Comparison of ENCODE assay signal across 8 cellular contexts in the genomic region with DNA sequence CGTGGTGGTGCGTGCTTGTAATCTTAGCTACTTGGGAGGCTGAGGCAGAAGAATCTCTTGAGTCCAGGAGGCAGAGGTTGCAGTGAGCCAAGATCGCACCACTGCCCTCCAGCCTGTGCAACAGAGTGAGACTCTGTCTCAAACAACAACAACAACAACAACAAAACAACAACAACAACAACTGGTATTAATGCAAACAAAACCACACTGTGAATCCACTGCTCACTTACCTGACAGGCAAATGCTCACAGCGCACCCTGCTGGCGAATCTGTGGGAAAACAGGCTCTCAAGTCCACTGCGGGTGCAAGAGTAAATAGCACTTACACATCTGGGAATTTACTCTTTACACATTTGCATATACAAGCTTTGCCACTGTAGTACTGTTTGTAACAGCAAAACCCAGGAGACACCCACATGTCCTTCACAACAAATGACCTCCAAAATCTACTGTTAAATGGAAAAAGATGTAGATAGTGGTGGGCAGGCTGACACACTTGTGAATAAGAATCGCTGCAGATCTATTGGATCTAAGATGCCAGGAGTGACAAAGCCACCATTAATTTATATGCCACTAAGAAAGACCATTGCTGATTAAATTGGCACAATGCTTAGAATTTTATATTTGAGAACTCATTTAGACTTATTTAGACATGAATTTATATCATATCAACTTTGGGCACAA. TPM values are rescaled to one million over a fixed set of nuclear protein-coding genes. Genes with fewer than 3 reads are reported as not detected.
A peak's percentile ranks its signal among the peaks of the same experiment; 100 is the strongest.
DNase-seq lines count a peak whose midpoint lies in the region; ATAC-seq and TF ChIP-seq lines count a peak whose summit lies in the region.

No MANE protein-coding gene starts in this region.

- H3K9me3 ChIP-seq in SJCRH30 (replicated peaks) (no peaks in the 10 kb centered on the region), testis (no peaks in the 10 kb centered on the region)

- H3K27me3 ChIP-seq in SJCRH30: no peaks in the 10 kb centered on the region
- H3K27me3 ChIP-seq in testis: no peaks in the 10 kb centered on the region

- H3K27ac ChIP-seq in SJCRH30 (no peak overlapping the region), testis (no peak overlapping the region)

- intact Hi-C loops in testis (cut with DNase I; ENCODE audit: low total_unique reads): loop anchor here (10.0 kb wide), 1 partner anchor 123 kb away; no protein-coding TSS in a partner anchor

- ATAC-seq in omental fat pad (ENCODE audit: low FRiP score) (peak; percentile 36), GM21360 (IDR thresholded peaks at IDR 0.05; ENCODE audit: unreplicated experiment) (no peak)

- 54 to 60% methylated on average over 7 of the region's 7 CpGs for WGBS in testis, 2 donors

- H3K36me3 ChIP-seq in SJCRH30 (peaks cover 11% of the 10 kb centered on the region), testis (ENCODE audit: low read depth, missing control alignments) (no peaks in the 10 kb centered on the region)

- no peak overlapping the region for H3K4me3 ChIP-seq in SJCRH30
- no peak overlapping the region for H3K4me3 ChIP-seq in foreskin fibroblast (ENCODE audit: low read depth in 1 of 2, low read length in 2 of 2)
- H3K4me3 ChIP-seq in testis: no peak overlapping the region

- TF ChIP-seq CTCF in foreskin fibroblast (IDR thresholded peaks at IDR 0.05; ENCODE audit: low read depth, low read length): peak; percentile 84
- TF ChIP-seq CTCF in omental fat pad (IDR thresholded peaks at IDR 0.05): peak in 1 of 3 donors; percentile 74
- TF ChIP-seq CTCF in testis (IDR thresholded peaks at IDR 0.05): peak; percentile 68 to 77 (median 73)

- DNase-seq in GF-D8 (lab: John Stamatoyannopoulos, UW): peak; percentile 33
- DNase-seq in LoVo (ENCODE audit: low spot score): peak; percentile 76
- peak; percentile 65 to 84 for DNase-seq in SJCRH30
- peak; percentile 70 for DNase-seq in activated T-helper 9 cell treated with anti-CD3 and anti-CD28 coated beads, Interleukin-2, amount 50 U/mL, for 16 hours (ENCODE audit: low read depth)
- peak; percentile 67 to 90 for DNase-seq in foreskin fibroblast
- DNase-seq in omental fat pad (ENCODE audit: low spot score): peak; percentile 40
- DNase-seq in testis: peak; percentile 76

- no peak for TF ChIP-seq POLR2A in testis (IDR thresholded peaks at IDR 0.05)

- H3K4me1 ChIP-seq in SJCRH30 (peaks cover 11% of the 10 kb centered on the region), testis (no peaks in the 10 kb centered on the region)

RNA-seq across cellular contexts. Expression of a gene that starts 29.3 kb away (rescaled TPM):
- total RNA-seq in SJCRH30 (2014; rRNA removed; shearing (Covaris generic)): 46.2 and 47.8 TPM in 2 replicates
- total RNA-seq in omental fat pad (10 to 100 TPM; 34.0 to 61.9 (median 57.5) TPM), testis (10 to 100 TPM; 61.8 to 63.9 TPM)
- 107 TPM for polyA plus RNA-seq in testis (ENCODE audit: insufficient read depth, low read depth, low replicate concordance)

RNA-seq across cellular contexts. Expression of a gene that starts 44.5 kb away (rescaled TPM):
- 112 and 127 TPM in 2 replicates for total RNA-seq in SJCRH30 (2014; rRNA removed; shearing (Covaris generic))
- total RNA-seq in omental fat pad (100 to 1,000 TPM; 204 to 275 (median 241) TPM), testis (100 to 1,000 TPM in 1 of 2 donors, 10 to 100 TPM in 1; 90.9 to 122 TPM)
- 182 TPM for polyA plus RNA-seq in testis (ENCODE audit: insufficient read depth, low read depth, low replicate concordance)

RNA-seq across cellular contexts. Expression of a gene that starts 53.9 kb away (rescaled TPM):
- total RNA-seq in SJCRH30 (2014; rRNA removed; shearing (Covaris generic)): not detected in 2 replicates
- total RNA-seq in omental fat pad (10 to 100 TPM; 13.6 to 35.0 (median 25.7) TPM), testis (1 to 10 TPM in 1 of 2 donors, under 1 TPM in 1; 0.63 to 3.3 TPM)
- 1.5 TPM for polyA plus RNA-seq in testis (ENCODE audit: insufficient read depth, low read depth, low replicate concordance)
